In the genomic region with DNA sequence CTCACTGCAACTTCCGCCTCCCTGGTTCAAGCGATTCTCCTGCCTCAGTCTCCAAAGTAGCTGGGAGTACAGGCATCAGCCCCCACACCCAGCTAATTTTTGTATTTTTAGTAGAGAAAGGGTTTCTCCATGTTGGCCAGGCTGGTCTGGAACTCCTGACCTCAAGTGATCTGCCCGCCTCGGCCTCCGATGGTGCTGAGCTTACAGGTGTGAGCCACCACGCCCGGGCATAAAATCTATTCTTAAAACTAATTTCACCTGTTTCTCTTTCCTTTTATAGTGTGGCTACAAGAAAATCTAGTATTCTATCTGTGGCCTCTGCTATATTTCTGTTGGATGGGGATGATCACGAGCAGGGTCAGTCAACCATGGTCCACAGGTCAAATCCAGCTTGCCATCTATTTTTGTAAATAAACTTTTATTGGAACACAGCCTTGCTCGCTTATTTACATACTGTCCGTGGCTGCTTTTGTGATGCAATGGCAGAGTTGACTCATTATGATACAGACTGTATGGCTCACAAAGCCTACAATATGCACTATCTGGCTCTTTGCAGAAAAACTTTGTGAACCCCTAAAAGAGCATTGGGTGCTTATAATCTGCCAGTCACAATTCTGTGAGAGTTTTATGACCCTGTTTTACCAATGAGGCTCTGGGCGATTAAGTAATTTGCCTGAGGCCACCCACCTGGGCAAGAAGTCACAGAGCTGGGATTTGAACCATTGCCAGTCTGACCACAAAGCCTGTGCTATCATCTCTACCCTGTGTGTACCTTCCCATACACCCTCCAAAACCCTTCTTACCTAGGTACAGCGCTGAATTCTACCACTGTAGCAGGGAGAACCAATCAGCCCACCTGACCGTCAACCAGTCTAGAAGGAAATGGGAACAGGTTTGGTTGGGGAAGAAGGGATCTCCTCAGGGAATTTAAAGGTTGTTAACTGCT, we compare ENCODE assay signal across 8 cellular contexts. TPM values are rescaled to one million over a fixed set of nuclear protein-coding genes. Genes with fewer than 3 reads are reported as not detected.
A peak's percentile ranks its signal among the peaks of the same experiment; 100 is the strongest.
DNase-seq lines count a peak whose midpoint lies in the region; ATAC-seq lines count a peak whose summit lies in the region.

No MANE protein-coding gene starts in this region.

- peak; percentile 66 for ATAC-seq in GM21515 (IDR thresholded peaks at IDR 0.05; ENCODE audit: unreplicated experiment)
- peak; percentile 79 for ATAC-seq in left lobe of liver
- no peak for ATAC-seq in Right ventricle myocardium superior (ENCODE audit: poor library complexity)

- DNase-seq in ELR (ENCODE audit: low read depth) = peak; percentile 89
- DNase-seq in HS-5 (ENCODE audit: low read depth) = peak; percentile 70
- peak; percentile 18 to 26 for DNase-seq in activated CD4-positive, alpha-beta T cell treated with anti-CD3 and anti-CD28 coated beads, Interleukin-2, amount 50 U/mL, for 4 hours
- DNase-seq in left lobe of liver (ENCODE audit: low spot score) = peak; percentile 76
- DNase-seq in UCSD-AML1 (lab: John Stamatoyannopoulos, UW; ENCODE audit: unreplicated experiment) = no peak
- no peak for DNase-seq in Right ventricle myocardium superior
- no peak for DNase-seq in amygdala (lab: John Stamatoyannopoulos, UW)

- intact Hi-C loops in Right ventricle myocardium superior (cut with DNase I) = loop anchor here (5.0 to 10.0 kb wide), 3 partner anchors 464 to 876 kb away; partner anchors contain the start of gene ELF5

RNA-seq across cellular contexts. Expression of gene SLC1A2, which starts 28.3 kb away (rescaled TPM):
- total RNA-seq in left lobe of liver (9.1 TPM), Right ventricle myocardium superior (2.0 TPM)

Comparison
In these comparisons a context has a peak if more than half of its experiments do, and no peak if none do; other contexts are left out.
1. DNase-seq: peak in ELR (single experiment), HS-5 (single experiment), activated CD4-positive, alpha-beta T cell treated with anti-CD3 and anti-CD28 coated beads, Interleukin-2, amount 50 U/mL, for 4 hours (2 of 2) and left lobe of liver (single experiment); none in UCSD-AML1 (single experiment), Right ventricle myocardium superior (single experiment) and amygdala (0 of 56).